8 cellular contexts compared by ENCODE assay signal in the genomic region with DNA sequence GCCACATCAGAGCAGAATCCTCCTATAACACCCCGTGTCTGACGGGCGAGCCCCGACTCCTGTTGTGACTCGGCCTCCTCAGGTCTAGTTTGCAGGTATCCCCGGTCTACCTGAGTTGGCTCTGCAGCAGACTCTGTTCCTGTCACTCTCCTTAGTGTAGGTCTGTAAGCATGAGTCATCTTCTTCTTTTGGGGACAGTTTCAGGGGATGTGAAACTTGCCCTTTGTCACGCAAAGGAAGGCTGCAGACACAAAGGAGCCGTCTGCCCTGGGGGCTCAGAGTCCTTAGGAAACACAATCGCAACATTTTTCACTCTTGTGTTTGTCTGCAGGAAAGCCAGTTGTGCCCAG.
DNase-seq lines count a peak whose midpoint lies in the region; ATAC-seq and TF ChIP-seq lines count a peak whose summit lies in the region.

No MANE protein-coding gene starts in this region.

- DNase-seq in GM13977 (ENCODE audit: low spot score) (peak; percentile 58), KBM-7 (peak; percentile 54), NCI-H1105 treated with DMSO at 0.1 percent for 48 hours (lab: John Stamatoyannopoulos, UW) (no peak), glomerular visceral epithelial cell (ENCODE audit: extremely low spot score) (no peak), posterior cingulate gyrus (no peak)
- peak in 1 of 2 donors; percentile 57 for DNase-seq in activated naive CD4-positive, alpha-beta T cell treated with anti-CD3 and anti-CD28 coated beads, Interleukin-2, amount 50 U/mL, for 72 hours (ENCODE audit: low spot score in 2 of 2)
- peak; percentile 42 to 50 for DNase-seq in stimulated activated CD4-positive, alpha-beta T cell treated with anti-CD3 and anti-CD28 coated beads, Interleukin-2, amount 100 ng/mL, for 24 hours

- ATAC-seq in GM21825 (IDR thresholded peaks at IDR 0.05; ENCODE audit: unreplicated experiment) = peak; percentile 86
- peak; percentile 90 to 96 for ATAC-seq in activated naive CD4-positive, alpha-beta T cell treated with anti-CD3 and anti-CD28 coated beads, Interleukin-2, amount 50 U/mL, for 72 hours

- H3K36me3 Mint-ChIP-seq in activated naive CD4-positive, alpha-beta T cell treated with anti-CD3 and anti-CD28 coated beads, Interleukin-2, amount 50 U/mL, for 72 hours = peaks cover 28 to 58% of the 10 kb centered on the region in 2 donors

- intact Hi-C loops in posterior cingulate gyrus (cut with DNase I) = no loop called here

- no peak for TF ChIP-seq CTCF in GM13977 (IDR thresholded peaks at IDR 0.05; ENCODE audit: extremely low read depth, insufficient read depth, missing control alignments)

- no peaks in the 10 kb centered on the region for H3K9me3 Mint-ChIP-seq in activated naive CD4-positive, alpha-beta T cell treated with anti-CD3 and anti-CD28 coated beads, Interleukin-2, amount 50 U/mL, for 72 hours

- in situ Hi-C loops in GM13977 (cut with MboI; ENCODE audit: low pct_unique_long_range_greater_than_20kb, low sequenced_read_pairs, unreplicated experiment) = no loop called here
- in situ Hi-C loops in KBM-7 (cut with MboI; ENCODE audit: low pct_unique_long_range_greater_than_20kb, low sequenced_read_pairs) = no loop called here

- peak overlapping the region; percentile 75 to 85 for H3K27ac Mint-ChIP-seq in activated naive CD4-positive, alpha-beta T cell treated with anti-CD3 and anti-CD28 coated beads, Interleukin-2, amount 50 U/mL, for 72 hours

Comparison
In these comparisons a context has a peak if more than half of its experiments do, and no peak if none do; other contexts are left out.
1. DNase-seq: peak in GM13977 (single experiment), KBM-7 (single experiment) and stimulated activated CD4-positive, alpha-beta T cell treated with anti-CD3 and anti-CD28 coated beads, Interleukin-2, amount 100 ng/mL, for 24 hours (2 of 2); none in NCI-H1105 treated with DMSO at 0.1 percent for 48 hours (single experiment), glomerular visceral epithelial cell (single experiment) and posterior cingulate gyrus (0 of 10).